ENCODE assay signal across 8 cellular contexts in the genomic region with DNA sequence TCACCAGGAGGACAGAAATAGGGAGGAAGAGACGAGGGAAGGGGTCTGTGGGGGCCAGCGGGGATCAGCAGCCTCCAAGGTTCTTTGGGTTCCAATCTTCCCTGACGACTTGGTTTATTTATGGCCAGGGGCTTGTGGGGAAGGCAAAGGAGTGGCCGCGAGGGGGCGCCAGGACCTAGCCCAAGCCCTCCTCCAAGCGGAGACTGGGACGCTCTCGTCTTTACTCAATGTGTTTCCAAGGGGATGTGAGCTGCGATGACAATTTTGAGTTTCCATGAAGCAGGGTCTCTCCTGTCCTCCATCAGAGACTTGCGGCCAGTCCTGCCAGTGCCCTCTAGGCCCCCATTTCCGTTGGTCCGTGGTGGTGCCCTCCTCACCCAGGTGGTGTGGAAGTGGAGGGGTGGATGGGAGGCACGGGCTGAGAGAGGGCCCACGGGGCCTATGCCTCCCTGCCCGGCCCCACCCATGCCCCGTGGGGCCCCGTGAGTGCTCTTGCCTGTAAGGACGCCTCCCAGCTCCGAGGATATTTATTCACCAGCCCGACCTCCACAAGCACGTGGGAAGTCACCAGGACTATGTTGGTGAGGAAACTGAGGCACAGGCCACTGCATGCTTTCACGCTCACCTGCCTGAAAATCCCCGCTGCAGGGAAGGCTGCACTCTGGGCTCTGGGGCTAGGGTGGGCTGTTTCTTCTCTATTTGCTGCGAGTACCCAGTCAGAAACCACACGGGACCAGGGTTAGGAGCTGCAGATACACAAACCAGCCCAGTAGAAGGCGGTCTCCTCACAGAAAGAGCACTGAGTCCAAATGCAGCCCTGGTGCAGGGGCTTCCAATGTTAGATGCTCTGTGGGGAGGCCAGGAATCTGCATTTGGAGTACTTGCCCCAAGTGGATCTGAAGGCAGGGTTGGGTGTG. TPM values are rescaled to one million over a fixed set of nuclear protein-coding genes. Genes with fewer than 3 reads are reported as not detected.
DNase-seq lines count a peak whose midpoint lies in the region; ATAC-seq and TF ChIP-seq lines count a peak whose summit lies in the region.

No MANE protein-coding gene starts in this region.

- H3K27me3 ChIP-seq in CD8-positive, alpha-beta memory T cell (ENCODE audit: insufficient read depth, low read length, poor library complexity, severe bottlenecking) = no peaks in the 10 kb centered on the region
- peaks cover 4% of the 10 kb centered on the region for H3K27me3 ChIP-seq in NT2/D1 (ENCODE audit: insufficient read depth, insufficient read length)

- H3K4me1 Mint-ChIP-seq in CD8-positive, alpha-beta memory T cell = peaks cover 0 to 7% (median 6%) of the 10 kb centered on the region in 3 donors
- peaks cover 0 to 7% of the 10 kb centered on the region in 2 donors for H3K4me1 Mint-ChIP-seq in natural killer cell

- POLR2A ChIA-PET in CD8-positive, alpha-beta memory T cell (lab: Charles Lee) = no interaction called here

- H3K27ac Mint-ChIP-seq in CD8-positive, alpha-beta memory T cell = no peak overlapping the region
- H3K27ac Mint-ChIP-seq in natural killer cell = no peak overlapping the region

- ATAC-seq in natural killer cell = peak; percentile 62 to 89 (median 72)
- ATAC-seq in GM19452 (IDR thresholded peaks at IDR 0.05; ENCODE audit: unreplicated experiment) = no peak

- no peaks in the 10 kb centered on the region for H3K4me1 ChIP-seq in CD8-positive, alpha-beta memory T cell (ENCODE audit: insufficient read depth, low read length)
- H3K4me1 ChIP-seq in NT2/D1 (ENCODE audit: insufficient read depth, insufficient read length) = peaks cover 11% of the 10 kb centered on the region

- H3K4me3 Mint-ChIP-seq in CD8-positive, alpha-beta memory T cell = no peak overlapping the region
- no peak overlapping the region for H3K4me3 Mint-ChIP-seq in natural killer cell

- H3K27me3 Mint-ChIP-seq in CD8-positive, alpha-beta memory T cell = peaks cover 9 to 47% of the 10 kb centered on the region in 2 donors
- peaks cover 25 to 45% of the 10 kb centered on the region in 2 donors for H3K27me3 Mint-ChIP-seq in natural killer cell (ENCODE audit: low read depth in 2 of 2)

- no peaks in the 10 kb centered on the region for H3K36me3 ChIP-seq in CD8-positive, alpha-beta memory T cell (ENCODE audit: insufficient read depth, low read length)
- H3K36me3 ChIP-seq in NT2/D1 (ENCODE audit: insufficient read depth, insufficient read length, low read length) = no peaks in the 10 kb centered on the region

- H3K36me3 Mint-ChIP-seq in CD8-positive, alpha-beta memory T cell = no peaks in the 10 kb centered on the region
- no peaks in the 10 kb centered on the region for H3K36me3 Mint-ChIP-seq in natural killer cell

- intact Hi-C loops in natural killer cell (cut with micrococcal nuclease) = loop anchor here (1.0 to 5.0 kb wide), 3 partner anchors 107 to 269 kb away; no protein-coding TSS in a partner anchor

- CTCF ChIA-PET in CD8-positive, alpha-beta memory T cell (lab: Charles Lee) = interaction anchor here (0.5 to 2.1 kb wide), 7 partner anchors 10 to 473 kb away, joined by 3 to 9 read pairs (median 4); no protein-coding TSS in a partner anchor

- peak overlapping the region; percentile 63 for H3K9ac ChIP-seq in NT2/D1 (ENCODE audit: insufficient read length, low read depth)

- no peak overlapping the region for H3K4me3 ChIP-seq in CD8-positive, alpha-beta memory T cell (ENCODE audit: low read length)
- no peak overlapping the region for H3K4me3 ChIP-seq in NT2/D1 (ENCODE audit: insufficient read length, low read depth)
- no peak overlapping the region for H3K4me3 ChIP-seq in epithelial cell of proximal tubule (ENCODE audit: low read depth, low read length)

- peaks cover 0 to 2% (median 0%) of the 10 kb centered on the region in 5 donors for H3K9me3 Mint-ChIP-seq in CD8-positive, alpha-beta memory T cell
- no peaks in the 10 kb centered on the region for H3K9me3 Mint-ChIP-seq in natural killer cell

- peak; percentile 89 for TF ChIP-seq CTCF in epithelial cell of proximal tubule (conservative IDR thresholded peaks at IDR 0.05; ENCODE audit: low read depth, low read length)
- TF ChIP-seq CTCF in natural killer cell (IDR thresholded peaks at IDR 0.05) = peak; percentile 80

- peak; percentile 26 to 75 (median 59) for DNase-seq in CD8-positive, alpha-beta memory T cell
- peak in 59 of 76 experiments; percentile 2 to 67 (median 31) for DNase-seq in HUDEP-2 (lab: John Stamatoyannopoulos, UW; ENCODE audit: unreplicated experiment in 76 of 76)
- peak; percentile 96 for DNase-seq in NT2/D1 (ENCODE audit: low read depth, low spot score)
- peak; percentile 47 for DNase-seq in activated T-cell treated with anti-CD3 and anti-CD28 coated beads for 1 hour (ENCODE audit: low read depth)
- DNase-seq in epithelial cell of proximal tubule (ENCODE audit: low read depth) = no peak
- peak; percentile 68 for DNase-seq in natural killer cell
- DNase-seq in stimulated activated naive CD4-positive, alpha-beta T cell (lab: John Stamatoyannopoulos, UW) = peak in 5 of 6 experiments; percentile 5 to 42 (median 14)

- H3K27ac ChIP-seq in CD8-positive, alpha-beta memory T cell (ENCODE audit: low read depth, low read length) = no peak overlapping the region

- H3K9me3 ChIP-seq in CD8-positive, alpha-beta memory T cell (ENCODE audit: low read length) = no peaks in the 10 kb centered on the region
- H3K9me3 ChIP-seq in NT2/D1 (ENCODE audit: insufficient read depth, low read length) = peaks cover 8% of the 10 kb centered on the region; the same call in 1 of the 2 replicates

RNA-seq across cellular contexts. Expression of a gene that starts 26.5 kb away (rescaled TPM):
- total RNA-seq in CD8-positive, alpha-beta memory T cell = not detected
- not detected for polyA plus RNA-seq in CD8-positive, alpha-beta memory T cell
- not detected in 2 replicates for total RNA-seq in epithelial cell of proximal tubule
- total RNA-seq in natural killer cell = not detected
